In the genomic region with DNA sequence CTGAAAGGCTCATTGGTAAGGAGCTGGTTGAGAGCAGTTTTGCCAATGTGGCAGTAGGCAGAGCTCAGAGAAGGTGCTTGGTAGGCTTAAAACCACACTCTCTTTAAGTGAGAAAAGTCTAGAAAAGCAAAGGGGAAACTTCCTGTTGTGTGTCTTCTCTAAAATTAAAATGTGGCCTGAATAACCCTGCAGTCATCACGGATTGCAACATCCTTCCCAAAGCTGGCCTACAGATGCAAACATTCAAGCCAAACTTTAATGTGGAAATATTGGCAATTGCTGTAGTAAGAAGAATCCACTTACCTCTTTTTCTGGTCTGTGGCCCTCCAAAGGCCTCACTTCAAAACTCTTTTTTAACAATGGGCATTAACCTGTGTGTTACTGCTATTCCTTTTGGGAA, we compare ENCODE assay signal across 16 cellular contexts.
DNase-seq lines count a peak whose midpoint lies in the region; ATAC-seq and TF ChIP-seq lines count a peak whose summit lies in the region.
"Had no signal": no experiment of that assay in that cellular context is flagged by ENCODE, and none has a peak within 500 bp of the region (broad histone marks: within the 10 kb centered on the region; RNA-seq: fewer than 3 reads in every experiment).

No MANE protein-coding gene starts in this region.

- H3K4me3 Mint-ChIP-seq in progenitor cell of endocrine pancreas (ENCODE audit: low read depth) (no peak overlapping the region), chondrocyte (ENCODE audit: unreplicated experiment) (no peak overlapping the region)
- H3K4me3 Mint-ChIP-seq: activated naive CD8-positive, alpha-beta T cell treated with anti-CD3 and anti-CD28 coated beads, Interleukin-2, amount 50 U/mL, for 24 hours; type B pancreatic cell had no signal

- peak; percentile 10 for DNase-seq in AG04450 (ENCODE audit: low read depth, low spot score)
- peak; percentile 2 for DNase-seq in HT1080 (ENCODE audit: low read depth)
- DNase-seq in ascending aorta (ENCODE audit: low spot score in 2 of 2) = no peak
- DNase-seq in right cardiac atrium = no peak
- no peak for DNase-seq in NCI-H345 treated with DMSO at 0.1 percent for 48 hours (lab: John Stamatoyannopoulos, UW; ENCODE audit: unreplicated experiment)
- no peak for DNase-seq in progenitor cell of endocrine pancreas (ENCODE audit: low spot score, unreplicated experiment)
- no peak for DNase-seq in OCI-LY7 (ENCODE audit: low spot score)
- DNase-seq in chondrocyte (ENCODE audit: low spot score) = no peak
- DNase-seq: activated naive CD8-positive, alpha-beta T cell treated with anti-CD3 and anti-CD28 coated beads, Interleukin-2, amount 50 U/mL, for 24 hours; DMS79 treated with DMSO at 0.1 percent for 48 hours; effector CD4-positive, alpha-beta T cell; NCI-H1694 treated with DMSO at 0.1 percent for 48 hours; NCI-H748 treated with DMSO at 0.1 percent for 48 hours had no signal

- H3K9me3 Mint-ChIP-seq in progenitor cell of endocrine pancreas (ENCODE audit: low read depth) = peaks cover 12% of the 10 kb centered on the region
- peaks cover 25% of the 10 kb centered on the region for H3K9me3 Mint-ChIP-seq in chondrocyte (ENCODE audit: low read depth)
- H3K9me3 Mint-ChIP-seq: activated naive CD8-positive, alpha-beta T cell treated with anti-CD3 and anti-CD28 coated beads, Interleukin-2, amount 50 U/mL, for 24 hours had no signal

- H3K4me1 Mint-ChIP-seq in progenitor cell of endocrine pancreas (ENCODE audit: low read depth) (no peaks in the 10 kb centered on the region), chondrocyte (ENCODE audit: low read depth) (no peaks in the 10 kb centered on the region)
- H3K4me1 Mint-ChIP-seq: activated naive CD8-positive, alpha-beta T cell treated with anti-CD3 and anti-CD28 coated beads, Interleukin-2, amount 50 U/mL, for 24 hours had no signal

- H3K4me2 ChIP-seq in OCI-LY7 (ENCODE audit: low read length) = no peak overlapping the region

- POLR2A ChIA-PET in AG04450 (lab: Yijun Ruan, JAX) (no interaction called here), OCI-LY7 (lab: Charles Lee) (no interaction called here)

- ATAC-seq in right cardiac atrium = peak in 1 of 2 donors; percentile 52
- ATAC-seq: activated naive CD8-positive, alpha-beta T cell treated with anti-CD3 and anti-CD28 coated beads, Interleukin-2, amount 50 U/mL, for 24 hours had no signal

- no peaks in the 10 kb centered on the region for H3K9me2 ChIP-seq in OCI-LY7 (ENCODE audit: insufficient read depth, low read length)

- no TSS peak for BruUV-seq in OCI-LY7 (replicated peaks; lab: Mats Ljungman, UMichigan)

- no peaks in the 10 kb centered on the region for H3K36me3 ChIP-seq in ascending aorta
- H3K36me3 ChIP-seq in OCI-LY7 (ENCODE audit: insufficient read depth, low read length) = no peaks in the 10 kb centered on the region
- H3K36me3 ChIP-seq: neutrophil had no signal

- H3K79me2 ChIP-seq in OCI-LY7 (ENCODE audit: insufficient read depth, low read depth, low read length) = no peaks in the 10 kb centered on the region

- H3K27ac Mint-ChIP-seq in progenitor cell of endocrine pancreas (no peak overlapping the region), chondrocyte (ENCODE audit: unreplicated experiment) (no peak overlapping the region)
- H3K27ac Mint-ChIP-seq: activated naive CD8-positive, alpha-beta T cell treated with anti-CD3 and anti-CD28 coated beads, Interleukin-2, amount 50 U/mL, for 24 hours; type B pancreatic cell had no signal

- H3K27ac ChIP-seq in AG04450 (ENCODE audit: low read depth, low read length) = no peak overlapping the region
- H3K27ac ChIP-seq in ascending aorta = peak overlapping the region; percentile 41 to 48
- peak overlapping the region; percentile 64 for H3K27ac ChIP-seq in right cardiac atrium (ENCODE audit: low read length)
- no peak overlapping the region for H3K27ac ChIP-seq in OCI-LY7 (ENCODE audit: low read depth, low read length, poor library complexity, severe bottlenecking)
- H3K27ac ChIP-seq: neutrophil had no signal

- no peak overlapping the region for H3K4me3 ChIP-seq in AG04450 (ENCODE audit: low read depth, low read length)
- no peak overlapping the region for H3K4me3 ChIP-seq in ascending aorta
- H3K4me3 ChIP-seq in right cardiac atrium (ENCODE audit: low read length) = no peak overlapping the region
- H3K4me3 ChIP-seq in OCI-LY7 (ENCODE audit: low read depth, low read length, poor library complexity, severe bottlenecking) = no peak overlapping the region
- H3K4me3 ChIP-seq: lung had no signal

- H2AFZ ChIP-seq in OCI-LY7 (ENCODE audit: low read length) = no peak overlapping the region

- TF ChIP-seq CTCF in AG04450 (IDR thresholded peaks at IDR 0.05; ENCODE audit: low read depth, low read length) (no peak), ascending aorta (IDR thresholded peaks at IDR 0.05) (no peak), progenitor cell of endocrine pancreas (IDR thresholded peaks at IDR 0.05; ENCODE audit: unreplicated experiment) (no peak), OCI-LY7 (conservative IDR thresholded peaks at IDR 0.05; ENCODE audit: low read length) (no peak), chondrocyte (IDR thresholded peaks at IDR 0.05) (no peak)

- CTCF ChIA-PET in AG04450 (lab: Charles Lee) = no interaction called here
- CTCF ChIA-PET in OCI-LY7 (lab: Charles Lee; ENCODE audit: unreplicated experiment) = no interaction called here

- 37% methylated on average over 1 of the region's 1 CpG for WGBS in right cardiac atrium

- H3K27me3 ChIP-seq in AG04450 (ENCODE audit: control insufficient read depth, insufficient read depth, low read length) = no peaks in the 10 kb centered on the region
- H3K27me3 ChIP-seq in ascending aorta = no peaks in the 10 kb centered on the region
- no peaks in the 10 kb centered on the region for H3K27me3 ChIP-seq in right cardiac atrium (ENCODE audit: control insufficient read depth, insufficient read depth)
- H3K27me3 ChIP-seq: neutrophil had no signal

- no peaks in the 10 kb centered on the region for H3K27me3 Mint-ChIP-seq in progenitor cell of endocrine pancreas
- no peaks in the 10 kb centered on the region for H3K27me3 Mint-ChIP-seq in chondrocyte (ENCODE audit: low read depth)
- H3K27me3 Mint-ChIP-seq: activated naive CD8-positive, alpha-beta T cell treated with anti-CD3 and anti-CD28 coated beads, Interleukin-2, amount 50 U/mL, for 24 hours; type B pancreatic cell had no signal

- H3K9me3 ChIP-seq in AG04450 (ENCODE audit: control insufficient read depth, insufficient read depth, low read length) (no peaks in the 10 kb centered on the region), ascending aorta (no peaks in the 10 kb centered on the region), right cardiac atrium (ENCODE audit: control insufficient read depth, low read length) (no peaks in the 10 kb centered on the region), OCI-LY7 (ENCODE audit: low read length) (no peaks in the 10 kb centered on the region)
- H3K9me3 ChIP-seq: neutrophil had no signal

- intact Hi-C loops in ascending aorta (cut with DNase I) (no loop called here), right cardiac atrium (cut with DNase I) (no loop called here), OCI-LY7 (cut with micrococcal nuclease; ENCODE audit: unreplicated experiment) (no loop called here)

- H3K36me3 Mint-ChIP-seq in progenitor cell of endocrine pancreas (ENCODE audit: insufficient read depth) (no peaks in the 10 kb centered on the region), chondrocyte (ENCODE audit: low read depth) (peaks cover 1% of the 10 kb centered on the region)
- H3K36me3 Mint-ChIP-seq: type B pancreatic cell had no signal

- H3K4me1 ChIP-seq in ascending aorta (no peaks in the 10 kb centered on the region), right cardiac atrium (ENCODE audit: control insufficient read depth, insufficient read depth, low read length) (no peaks in the 10 kb centered on the region), OCI-LY7 (ENCODE audit: insufficient read depth, low read length, poor library complexity, severe bottlenecking) (no peaks in the 10 kb centered on the region)

- no peaks in the 10 kb centered on the region for H4K20me1 ChIP-seq in OCI-LY7 (ENCODE audit: insufficient read depth, low read length)

Comparison
In these comparisons a context has a peak if more than half of its experiments do, and no peak if none do; other contexts are left out.
1. DNase-seq: peak in AG04450 (single experiment) and HT1080 (single experiment); none in ascending aorta (0 of 2), right cardiac atrium (0 of 3), NCI-H345 treated with DMSO at 0.1 percent for 48 hours (single experiment), progenitor cell of endocrine pancreas (single experiment), OCI-LY7 (single experiment) and chondrocyte (single experiment).
2. H3K27ac ChIP-seq: peak in ascending aorta (2 of 2) and right cardiac atrium (single experiment); none in AG04450 (single experiment) and OCI-LY7 (single experiment).